Comparison of ENCODE assay signal across 8 cellular contexts in genomic region chr1:47436304-47436978, GRCh38. TPM values are rescaled to one million over a fixed set of nuclear protein-coding genes. Genes with fewer than 3 reads are reported as not detected.
DNase-seq lines count a peak whose midpoint lies in the region; ATAC-seq and TF ChIP-seq lines count a peak whose summit lies in the region.

No MANE protein-coding gene starts in this region.

- DNase-seq in AML-193 (lab: John Stamatoyannopoulos, UW) (peak; percentile 65 to 75), NCI-H526 (lab: John Stamatoyannopoulos, UW) (peak; percentile 40 to 86), mesothelial cell of epicardium (ENCODE audit: low spot score in 2 of 2, unreplicated experiment in 2 of 2) (peak in 1 of 2 experiments; percentile 85)
- peak; percentile 59 to 63 for DNase-seq in activated CD4-positive, alpha-beta T cell treated with anti-CD3 and anti-CD28 coated beads, Interleukin-2, amount 50 U/mL, for 24 hours (ENCODE audit: low read depth in 1 of 2, low spot score in 1 of 2)
- DNase-seq in effector CD4-positive, alpha-beta T cell: peak; percentile 66
- DNase-seq in stimulated activated CD8-positive, alpha-beta memory T cell treated with anti-CD3 and anti-CD28 coated beads, Interleukin-2, amount 100 ng/mL, for 1 hour (ENCODE audit: low read depth in 2 of 2): peak; percentile 54 to 57

- peaks cover 61% of the 10 kb centered on the region for H3K27me3 Mint-ChIP-seq in mesothelial cell of epicardium (ENCODE audit: low read depth)

- H3K36me3 Mint-ChIP-seq in mesothelial cell of epicardium: no peaks in the 10 kb centered on the region

- ATAC-seq in GM19035 (IDR thresholded peaks at IDR 0.05; ENCODE audit: unreplicated experiment) (peak; percentile 48), HG03354 (IDR thresholded peaks at IDR 0.05; ENCODE audit: poor library complexity, severe bottlenecking, unreplicated experiment) (peak; percentile 48)

- H3K4me1 Mint-ChIP-seq in mesothelial cell of epicardium: peaks cover 24% of the 10 kb centered on the region

- peak overlapping the region; percentile 71 for H3K4me3 Mint-ChIP-seq in mesothelial cell of epicardium

- H3K27ac Mint-ChIP-seq in mesothelial cell of epicardium: no peak overlapping the region

- H3K9me3 Mint-ChIP-seq in mesothelial cell of epicardium: no peaks in the 10 kb centered on the region

- TF ChIP-seq CTCF in mesothelial cell of epicardium (IDR thresholded peaks at IDR 0.05; ENCODE audit: unreplicated experiment): peak; percentile 82

RNA-seq across cellular contexts. Expression of gene FOXD2, which starts 1.4 kb away (rescaled TPM):
- total RNA-seq in mesothelial cell of epicardium: 0.60 to 0.98 TPM (median 0.77 TPM) in 3 replicates

RNA-seq across cellular contexts. Expression of gene FOXE3, which starts 20.4 kb away (rescaled TPM):
- not detected in 3 replicates for total RNA-seq in mesothelial cell of epicardium
